9 cellular contexts compared by ENCODE assay signal in genomic region chr4:86972997-86973396, GRCh38. TPM values are rescaled to one million over a fixed set of nuclear protein-coding genes. Genes with fewer than 3 reads are reported as not detected.
DNase-seq lines count a peak whose midpoint lies in the region; ATAC-seq and TF ChIP-seq lines count a peak whose summit lies in the region.
"Had no signal": no experiment of that assay in that cellular context is flagged by ENCODE, and none has a peak within 500 bp of the region (broad histone marks: within the 10 kb centered on the region; RNA-seq: fewer than 3 reads in every experiment).

No MANE protein-coding gene starts in this region.

- H3K4me3 ChIP-seq in ectodermal cell (ENCODE audit: insufficient read depth, low read depth, low read length), result no peak overlapping the region
- H3K4me3 ChIP-seq in mucosa of stomach (ENCODE audit: low read length), result no peak overlapping the region
- no peak overlapping the region for H3K4me3 ChIP-seq in coronary artery

- H3K27ac ChIP-seq in ectodermal cell (ENCODE audit: insufficient read depth, low read depth, low read length, poor library complexity, severe bottlenecking) (peak overlapping the region; percentile 30), coronary artery (no peak overlapping the region)

- H3K4me1 Mint-ChIP-seq in activated T-cell treated with anti-CD3 and anti-CD28 coated beads, Interleukin-2, amount 50 U/mL, for 4 hours (ENCODE audit: low read depth), result peaks cover 59% of the 10 kb centered on the region
- H3K4me1 Mint-ChIP-seq in chondrocyte (ENCODE audit: low read depth), result peaks cover 18% of the 10 kb centered on the region

- H3K4me1 ChIP-seq in ectodermal cell (ENCODE audit: control insufficient read depth, insufficient read depth, low read length), result peaks cover 11% of the 10 kb centered on the region
- H3K4me1 ChIP-seq in mucosa of stomach (ENCODE audit: control insufficient read depth, insufficient read depth, low read length), result peaks cover 56% of the 10 kb centered on the region

- H3K27ac Mint-ChIP-seq in chondrocyte (ENCODE audit: unreplicated experiment), result no peak overlapping the region

- H3K36me3 Mint-ChIP-seq in activated T-cell treated with anti-CD3 and anti-CD28 coated beads, Interleukin-2, amount 50 U/mL, for 4 hours (ENCODE audit: insufficient read depth), result peaks cover 3% of the 10 kb centered on the region
- no peaks in the 10 kb centered on the region for H3K36me3 Mint-ChIP-seq in chondrocyte (ENCODE audit: low read depth)

- H3K9me3 ChIP-seq in ectodermal cell (ENCODE audit: control insufficient read depth, low read length) (no peaks in the 10 kb centered on the region), mucosa of stomach (ENCODE audit: control insufficient read depth, low read length) (no peaks in the 10 kb centered on the region)

- DNase-seq in GF-D8 (lab: John Stamatoyannopoulos, UW), result peak; percentile 84
- DNase-seq in NCI-H510A (lab: John Stamatoyannopoulos, UW), result peak; percentile 81
- no peak for DNase-seq in activated T-cell treated with anti-CD3 and anti-CD28 coated beads, Interleukin-2, amount 50 U/mL, for 4 hours
- DNase-seq in coronary artery (ENCODE audit: low spot score), result no peak
- DNase-seq in stimulated activated naive CD4-positive, alpha-beta T cell treated with Interleukin-2 at 50 U/mL for 16 hours (lab: John Stamatoyannopoulos, UW), result no peak
- no peak for DNase-seq in chondrocyte (ENCODE audit: low spot score)
- DNase-seq: NCI-H187 treated with DMSO at 0.1 percent for 48 hours had no signal

- ATAC-seq in activated T-cell treated with anti-CD3 and anti-CD28 coated beads, Interleukin-2, amount 50 U/mL, for 4 hours, result no peak

- 69 to 73% methylated on average over 3 of the region's 3 CpGs for whole genome bisulfite sequencing in ectodermal cell, 2 experiments

- H3K4me3 Mint-ChIP-seq in activated T-cell treated with anti-CD3 and anti-CD28 coated beads, Interleukin-2, amount 50 U/mL, for 4 hours, result no peak overlapping the region
- no peak overlapping the region for H3K4me3 Mint-ChIP-seq in chondrocyte (ENCODE audit: unreplicated experiment)

- no peak for TF ChIP-seq CTCF in coronary artery (IDR thresholded peaks at IDR 0.05)
- TF ChIP-seq CTCF in chondrocyte (IDR thresholded peaks at IDR 0.05), result no peak

- H3K36me3 ChIP-seq in ectodermal cell (ENCODE audit: control insufficient read depth, insufficient read depth, low read length), result no peaks in the 10 kb centered on the region
- no peaks in the 10 kb centered on the region for H3K36me3 ChIP-seq in mucosa of stomach (ENCODE audit: control insufficient read depth, insufficient read depth, low read length)

- H3K9ac ChIP-seq in mucosa of stomach (ENCODE audit: low read length), result peak overlapping the region; percentile 3

- H3K27me3 Mint-ChIP-seq in activated T-cell treated with anti-CD3 and anti-CD28 coated beads, Interleukin-2, amount 50 U/mL, for 4 hours (ENCODE audit: low read depth), result no peaks in the 10 kb centered on the region
- no peaks in the 10 kb centered on the region for H3K27me3 Mint-ChIP-seq in chondrocyte (ENCODE audit: low read depth)

- no peaks in the 10 kb centered on the region for H3K27me3 ChIP-seq in ectodermal cell (ENCODE audit: control insufficient read depth, insufficient read depth, low read length, poor library complexity, severe bottlenecking)
- H3K27me3 ChIP-seq in mucosa of stomach (ENCODE audit: control insufficient read depth, insufficient read depth, low read length), result no peaks in the 10 kb centered on the region

- no peaks in the 10 kb centered on the region for H3K9me3 Mint-ChIP-seq in activated T-cell treated with anti-CD3 and anti-CD28 coated beads, Interleukin-2, amount 50 U/mL, for 4 hours
- H3K9me3 Mint-ChIP-seq in chondrocyte (ENCODE audit: low read depth), result no peaks in the 10 kb centered on the region

RNA-seq across cellular contexts. Expression of gene AFF1, which starts 38.2 kb away (rescaled TPM):
- polyA plus RNA-seq in ectodermal cell (2013, experiment 1 of 4), result 55.3 TPM
- polyA plus RNA-seq in ectodermal cell (2013, experiment 2 of 4), result 53.6 TPM
- 36.1 TPM for polyA plus RNA-seq in ectodermal cell (2013, experiment 3 of 4)
- polyA plus RNA-seq in ectodermal cell (2013, experiment 4 of 4), result 42.4 TPM
- 10 to 100 TPM; 20.0 to 35.5 (median 26.5) TPM for total RNA-seq in activated T-cell treated with anti-CD3 and anti-CD28 coated beads, Interleukin-2, amount 50 U/mL, for 4 hours
- total RNA-seq in chondrocyte, result 25.9 to 41.0 TPM (median 28.5 TPM) in 3 replicates

Comparison
In these comparisons a context has a peak if more than half of its experiments do, and no peak if none do; other contexts are left out.
1. DNase-seq: peak in GF-D8 (single experiment) and NCI-H510A (single experiment); none in activated T-cell treated with anti-CD3 and anti-CD28 coated beads, Interleukin-2, amount 50 U/mL, for 4 hours (single experiment), coronary artery (single experiment), stimulated activated naive CD4-positive, alpha-beta T cell treated with Interleukin-2 at 50 U/mL for 16 hours (single experiment) and chondrocyte (single experiment).